1 cellular context compared by ENCODE assay signal in the genomic region with DNA sequence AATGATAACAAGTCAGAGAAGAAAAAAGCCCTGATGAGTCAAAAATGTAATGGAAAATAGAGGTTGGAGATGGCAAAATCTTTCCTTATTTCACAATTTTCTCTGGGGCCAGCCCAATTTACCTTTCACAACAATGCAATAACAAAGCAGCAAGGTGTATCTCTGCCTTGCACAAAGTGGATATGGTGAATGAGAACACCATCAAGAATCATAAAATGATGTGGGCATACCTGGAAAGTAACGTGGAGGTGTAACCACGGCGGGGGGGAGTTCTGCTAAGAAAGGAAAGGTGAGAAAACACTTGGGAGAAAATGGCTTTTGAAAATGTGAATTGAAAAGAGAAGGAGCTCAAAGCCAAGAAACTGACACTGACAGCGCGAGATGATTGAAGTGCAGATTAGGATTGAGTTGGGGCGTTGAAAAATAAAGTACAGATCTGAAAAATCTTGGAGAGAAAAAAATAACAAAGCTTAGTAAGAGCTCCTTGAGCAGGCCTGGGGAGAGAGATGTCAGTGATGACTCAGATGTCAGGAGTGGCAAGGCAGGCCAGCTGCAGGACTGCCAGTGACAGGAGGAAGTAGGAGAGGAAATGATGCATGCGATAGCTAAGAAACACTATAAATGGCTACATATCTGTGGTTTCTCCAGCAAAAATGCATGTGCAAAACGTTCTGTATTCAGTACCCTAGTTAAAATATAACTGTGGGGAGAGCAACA.
TF ChIP-seq lines count a peak whose summit lies in the region.

No MANE protein-coding gene starts in this region.

TF ChIP-seq in A549, 52 proteins besides CTCF, POLR2A, EP300 and RAD21 (continued from another document):
- no peak for TF ChIP-seq HDAC2 (IDR thresholded peaks at IDR 0.05)
- TF ChIP-seq ZFP36 (IDR thresholded peaks at IDR 0.05; ENCODE audit: borderline replicate concordance, partially characterized antibody), result no peak
- no peak for TF ChIP-seq NPAS2 (CRISPR knock-in tag; IDR thresholded peaks at IDR 0.05; ENCODE audit: borderline replicate concordance)
- TF ChIP-seq MYC (IDR thresholded peaks at IDR 0.05; ENCODE audit: borderline replicate concordance, low read length), result no peak
